ENCODE assay signal across 1 cellular context in the genomic region with DNA sequence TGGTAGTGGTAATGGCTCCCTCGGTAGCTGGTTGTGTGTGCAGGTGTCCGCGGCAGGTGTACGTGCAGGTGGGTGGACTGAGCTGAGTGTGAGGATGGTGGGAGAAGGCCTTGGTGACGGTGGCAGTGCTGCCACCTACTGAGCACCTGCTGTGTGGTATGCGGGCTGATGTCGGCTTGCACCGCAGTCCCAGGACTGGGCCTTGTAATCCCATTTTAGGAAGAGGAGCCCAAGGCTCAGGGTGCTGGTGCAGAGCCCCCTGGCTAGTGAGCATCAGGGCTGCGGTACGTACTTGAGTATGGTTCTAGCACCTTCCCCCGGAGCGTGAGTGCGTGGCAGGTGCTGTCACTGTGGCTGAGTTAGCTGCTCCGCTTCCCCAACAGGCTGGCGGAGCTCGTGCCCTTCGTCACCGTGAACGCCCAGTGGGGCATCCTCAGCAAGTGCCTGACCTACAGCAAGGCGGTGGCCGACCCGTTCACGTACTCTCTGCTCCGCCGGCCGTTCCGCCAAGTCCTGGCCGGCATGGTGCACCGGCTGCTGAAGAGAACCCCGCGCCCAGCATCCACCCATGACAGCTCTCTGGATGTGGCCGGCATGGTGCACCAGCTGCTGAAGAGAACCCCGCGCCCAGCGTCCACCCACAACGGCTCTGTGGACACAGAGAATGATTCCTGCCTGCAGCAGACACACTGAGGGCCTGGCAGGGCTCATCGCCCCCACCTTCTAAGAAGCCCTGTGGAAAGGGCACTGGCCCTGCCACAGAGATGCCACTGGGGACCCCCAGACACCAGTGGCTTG.
TF ChIP-seq lines count a peak whose summit lies in the region.

No MANE protein-coding gene starts in this region.

TF ChIP-seq in H1, 55 proteins besides CTCF, POLR2A, EP300 and RAD21 (continued from another document):
- TF ChIP-seq SRF (IDR thresholded peaks at IDR 0.05; ENCODE audit: low read depth, low read length) (no peak), SP4 (IDR thresholded peaks at IDR 0.05; ENCODE audit: low read length) (no peak), TCF12 (IDR thresholded peaks at IDR 0.05; ENCODE audit: low read depth, low read length) (no peak), CBX8 (IDR thresholded peaks at IDR 0.05; ENCODE audit: borderline replicate concordance, low read depth, low read length) (no peak), POLR2AphosphoS5 (IDR thresholded peaks at IDR 0.05; ENCODE audit: low read depth, low read length) (no peak), NANOG (IDR thresholded peaks at IDR 0.05; ENCODE audit: insufficient read depth, low read depth, low read length, poor library complexity, severe bottlenecking) (no peak), CREB1 (IDR thresholded peaks at IDR 0.05) (no peak), CEBPB (IDR thresholded peaks at IDR 0.05; ENCODE audit: low read depth, low read length) (no peak), SIX5 (IDR thresholded peaks at IDR 0.05; ENCODE audit: low read depth, low read length) (no peak), CTBP2 (IDR thresholded peaks at IDR 0.05; ENCODE audit: borderline replicate concordance, insufficient read depth, insufficient read length, low read length) (no peak), MAFK (IDR thresholded peaks at IDR 0.05; ENCODE audit: low read depth, low read length) (no peak), EGR1 (IDR thresholded peaks at IDR 0.05; ENCODE audit: borderline replicate concordance, low read depth, low read length) (no peak), BRCA1 (IDR thresholded peaks at IDR 0.05; ENCODE audit: low read depth, low read length) (no peak), RFX5 (IDR thresholded peaks at IDR 0.05; ENCODE audit: borderline replicate concordance, low read depth, low read length) (no peak), USF2 (IDR thresholded peaks at IDR 0.05; ENCODE audit: low read length) (no peak), ATF2 (IDR thresholded peaks at IDR 0.05; ENCODE audit: low read length) (no peak)
TF ChIP-seq in H1: peak in this region for 0.
